In genomic region chr1:1351511-1352427, GRCh38 we compare ENCODE assay signal across 9 cellular contexts. TPM values are rescaled to one million over a fixed set of nuclear protein-coding genes. Genes with fewer than 3 reads are reported as not detected.
DNase-seq lines count a peak whose midpoint lies in the region; ATAC-seq, FAIRE-seq and TF ChIP-seq lines count a peak whose summit lies in the region.
"Had no signal": no experiment of that assay in that cellular context is flagged by ENCODE, and none has a peak within 500 bp of the region (broad histone marks: within the 10 kb centered on the region; RNA-seq: fewer than 3 reads in every experiment).

No MANE protein-coding gene starts in this region.

- 79% methylated on average over 19 of the region's 29 CpGs for WGBS in A549 (ENCODE audit: missing lambda C conversion rate)

- H3K27me3 Mint-ChIP-seq in HFFc6 (ENCODE audit: insufficient read depth): peaks cover 17% of the 10 kb centered on the region

- no peak for TF ChIP-seq RAD21 in A549 (conservative IDR thresholded peaks at IDR 0.05 in 1 of 2, IDR thresholded peaks at IDR 0.05 in 1 of 2)

- peak overlapping the region; percentile 69 for H3K4me3 Mint-ChIP-seq in HFFc6

- TF ChIP-seq POLR2A in A549 (IDR thresholded peaks at IDR 0.05; ENCODE audit: low read length): no peak

- TF ChIP-seq CTCF in A549 (IDR thresholded peaks at IDR 0.05) (no peak), HFFc6 (IDR thresholded peaks at IDR 0.05) (no peak), coronary artery (IDR thresholded peaks at IDR 0.05) (no peak)

- H3K27ac ChIP-seq in A549: peak overlapping the region in 1 of 2 experiments; percentile 48; a peak in 2 of 6 replicates
- H3K27ac ChIP-seq in coronary artery: peak overlapping the region in 1 of 2 donors; percentile 71
- H3K27ac ChIP-seq in muscle layer of colon (ENCODE audit: low read depth, low read length): peak overlapping the region; percentile 39

- peaks cover 0 to 6% of the 10 kb centered on the region in 2 donors for H3K27me3 ChIP-seq in muscle layer of colon (ENCODE audit: control insufficient read depth in 1 of 2, insufficient read depth in 2 of 2, low read length in 2 of 2)

- POLR2A ChIA-PET in A549 (lab: Yijun Ruan, JAX): no interaction called here

- ATAC-seq in A549: no peak

- H3K4me3 ChIP-seq in A549: no peak overlapping the region
- peak overlapping the region; percentile 30 for H3K4me3 ChIP-seq in coronary artery
- H3K4me3 ChIP-seq in muscle layer of colon (ENCODE audit: low read depth in 1 of 2, low read length in 2 of 2): no peak overlapping the region

- TF ChIP-seq EP300 in A549 (IDR thresholded peaks at IDR 0.05): no peak

- peaks cover 18% of the 10 kb centered on the region for H3K36me3 ChIP-seq in muscle layer of colon (ENCODE audit: insufficient read depth, low read length)

- H3K27ac Mint-ChIP-seq in HFFc6: peak overlapping the region; percentile 84

- FAIRE-seq in A549 (lab: Jason Lieb, UNC): no peak

- H3K9me3 ChIP-seq in A549: no peaks in the 10 kb centered on the region
- no peaks in the 10 kb centered on the region for H3K9me3 ChIP-seq in muscle layer of colon (ENCODE audit: low read length)

- H3K36me3 Mint-ChIP-seq in HFFc6 (ENCODE audit: low read depth): peaks cover 10% of the 10 kb centered on the region

- no peaks in the 10 kb centered on the region for H3K9me3 Mint-ChIP-seq in HFFc6

- H3K4me2 ChIP-seq in A549: peak overlapping the region; percentile 34; the same call in 2 of the 3 replicates

- CTCF ChIA-PET in A549 (lab: Yijun Ruan, JAX): interaction anchor here (0.5 to 3.8 kb wide), 5 partner anchors 8 to 78 kb away, joined by 3 to 35 read pairs (median 3); partner anchors contain the start of gene UBE2J2

- peaks cover 41% of the 10 kb centered on the region for H3K4me1 ChIP-seq in A549
- peaks cover 24% of the 10 kb centered on the region for H3K4me1 ChIP-seq in muscle layer of colon (ENCODE audit: insufficient read depth, low read length)

- H3K9ac ChIP-seq in muscle layer of colon (ENCODE audit: low read length): no peak overlapping the region

- DNase-seq in A549 (ENCODE audit: low read depth in 1 of 2, low spot score in 1 of 2) (no peak), HFFc6 (peak; percentile 53), coronary artery (ENCODE audit: low spot score) (no peak), NOMO-1 treated with DMSO at 0.1 percent for 48 hours (lab: John Stamatoyannopoulos, UW; ENCODE audit: unreplicated experiment) (no peak), NCI-H69 (lab: John Stamatoyannopoulos, UW) (no peak), A172 (ENCODE audit: low spot score) (no peak), NCI-H1436 (lab: John Stamatoyannopoulos, UW) (no peak)
- DNase-seq: T1000 had no signal

- peaks cover 23% of the 10 kb centered on the region for H3K4me1 Mint-ChIP-seq in HFFc6 (ENCODE audit: low read depth)

TF ChIP-seq in A549, 52 proteins besides CTCF, POLR2A, EP300 and RAD21:
- TF ChIP-seq BCL3 (IDR thresholded peaks at IDR 0.05) (no peak), HOXA7 (CRISPR knock-in tag; IDR thresholded peaks at IDR 0.05) (no peak), JUN (IDR thresholded peaks at IDR 0.05) (no peak), RCOR1 (IDR thresholded peaks at IDR 0.05; ENCODE audit: low read depth, low read length) (no peak), TP53 (CRISPR knock-in tag; IDR thresholded peaks at IDR 0.05) (no peak), E2F6 (IDR thresholded peaks at IDR 0.05; ENCODE audit: borderline replicate concordance, low read depth) (no peak), EHF (CRISPR knock-in tag; IDR thresholded peaks at IDR 0.05) (no peak), NR3C1 (IDR thresholded peaks at IDR 0.05) (no peak), USF2 (IDR thresholded peaks at IDR 0.05) (no peak), CBX8 (IDR thresholded peaks at IDR 0.05) (no peak), PHF8 (IDR thresholded peaks at IDR 0.05; ENCODE audit: borderline replicate concordance, low read depth) (no peak), FOSL2 (IDR thresholded peaks at IDR 0.05) (no peak), FOSL2 (CRISPR knock-in tag; IDR thresholded peaks at IDR 0.05) (no peak)

RNA-seq across cellular contexts. Expression of gene DVL1, which starts 2.6 kb away (rescaled TPM):
- polyA plus RNA-seq in A549 (2011; rRNA removed) (11.3 and 12.1 TPM in 2 replicates), A549 (2017; fragmentation: RNase III; extraction: RNeasy Plus Mini Kit Qiagen cat#74134 plus additional on column Dnase treatment) (42.7 to 48.3 TPM (median 43.9 TPM) in 3 replicates)
- polyA plus RNA-seq in A549 (2012; cell fraction: cytosol; rRNA removed): 32.0 and 46.1 TPM in 2 replicates
- 127 and 192 TPM in 2 replicates for polyA plus RNA-seq in A549 (2012; cell fraction: nucleus; rRNA removed)
- 7.5 and 13.2 TPM in 2 replicates for polyA minus RNA-seq in A549 (2011; rRNA and poly(A)+ RNA removed)
- 10 to 100 TPM; 73.8 to 96.6 (median 74.5) TPM for total RNA-seq in HFFc6 (2021; fragmentation: NEBNext Ultra II Directional; extraction: Animal tissue kit (Norgen Biotek cat#: 25700))
- total RNA-seq in A172 (2014; rRNA removed; shearing (Covaris generic)): 47.7 and 58.2 TPM in 2 replicates

RNA-seq across cellular contexts. Expression of gene MXRA8, which starts 6.6 kb away (rescaled TPM):
- polyA plus RNA-seq in A549 (2011; rRNA removed): 0.07 and 0.12 TPM in 2 replicates
- polyA plus RNA-seq in A549 (2012; cell fraction: cytosol; rRNA removed): 0.15 and 0.21 TPM in 2 replicates
- polyA plus RNA-seq in A549 (2012; cell fraction: nucleus; rRNA removed): 0.50 and 0.70 TPM in 2 replicates
- polyA plus RNA-seq in A549 (2017; fragmentation: RNase III; extraction: RNeasy Plus Mini Kit Qiagen cat#74134 plus additional on column Dnase treatment): 0.09 to 0.22 TPM (median 0.13 TPM) in 3 replicates
- 0.19 TPM in 1 of 2 replicates, not detected in the other for polyA minus RNA-seq in A549 (2011; rRNA and poly(A)+ RNA removed)
- total RNA-seq in HFFc6 (2021; fragmentation: NEBNext Ultra II Directional; extraction: Animal tissue kit (Norgen Biotek cat#: 25700)): 100 to 1,000 TPM; 438 to 570 (median 524) TPM
- 0.24 TPM in 1 of 2 replicates, not detected in the other for total RNA-seq in A172 (2014; rRNA removed; shearing (Covaris generic))

RNA-seq across cellular contexts. Expression of gene TAS1R3, which starts 20.7 kb away (rescaled TPM):
- 0.05 and 0.07 TPM in 2 replicates for polyA plus RNA-seq in A549 (2011; rRNA removed)
- polyA plus RNA-seq in A549 (2012; cell fraction: cytosol; rRNA removed): 0.07 and 0.18 TPM in 2 replicates
- 1.5 and 1.8 TPM in 2 replicates for polyA plus RNA-seq in A549 (2012; cell fraction: nucleus; rRNA removed)
- polyA plus RNA-seq in A549 (2017; fragmentation: RNase III; extraction: RNeasy Plus Mini Kit Qiagen cat#74134 plus additional on column Dnase treatment): 0.14 to 0.24 TPM (median 0.15 TPM) in 3 replicates
- 0.05 TPM in 1 of 2 replicates, not detected in the other for polyA minus RNA-seq in A549 (2011; rRNA and poly(A)+ RNA removed)
- under 1 TPM; 0.07 to 0.20 (median 0.13) TPM for total RNA-seq in HFFc6 (2021; fragmentation: NEBNext Ultra II Directional; extraction: Animal tissue kit (Norgen Biotek cat#: 25700))
- total RNA-seq in A172 (2014; rRNA removed; shearing (Covaris generic)): 0.22 and 0.33 TPM in 2 replicates

RNA-seq across cellular contexts. Expression of gene AURKAIP1, which starts 23.2 kb away (rescaled TPM):
- polyA plus RNA-seq in A549 (2011; rRNA removed) (49.8 and 62.0 TPM in 2 replicates), A549 (2017; fragmentation: RNase III; extraction: RNeasy Plus Mini Kit Qiagen cat#74134 plus additional on column Dnase treatment) (97.2 to 102 TPM (median 97.9 TPM) in 3 replicates)
- 155 and 157 TPM in 2 replicates for polyA plus RNA-seq in A549 (2012; cell fraction: cytosol; rRNA removed)
- 96.0 and 111 TPM in 2 replicates for polyA plus RNA-seq in A549 (2012; cell fraction: nucleus; rRNA removed)
- polyA minus RNA-seq in A549 (2011; rRNA and poly(A)+ RNA removed): 13.1 and 17.2 TPM in 2 replicates
- 100 to 1,000 TPM; 178 to 206 (median 196) TPM for total RNA-seq in HFFc6 (2021; fragmentation: NEBNext Ultra II Directional; extraction: Animal tissue kit (Norgen Biotek cat#: 25700))
- total RNA-seq in A172 (2014; rRNA removed; shearing (Covaris generic)): 120 and 123 TPM in 2 replicates

RNA-seq across cellular contexts. Expression of gene CPTP, which starts 27.2 kb away (rescaled TPM):
- 3.9 and 4.3 TPM in 2 replicates for polyA plus RNA-seq in A549 (2011; rRNA removed)
- 9.1 and 14.9 TPM in 2 replicates for polyA plus RNA-seq in A549 (2012; cell fraction: cytosol; rRNA removed)
- 10.2 and 16.9 TPM in 2 replicates for polyA plus RNA-seq in A549 (2012; cell fraction: nucleus; rRNA removed)
- polyA plus RNA-seq in A549 (2017; fragmentation: RNase III; extraction: RNeasy Plus Mini Kit Qiagen cat#74134 plus additional on column Dnase treatment): 10.2 to 11.9 TPM (median 10.7 TPM) in 3 replicates
- 3.6 and 3.8 TPM in 2 replicates for polyA minus RNA-seq in A549 (2011; rRNA and poly(A)+ RNA removed)
- 10 to 100 TPM; 24.6 to 31.5 (median 26.6) TPM for total RNA-seq in HFFc6 (2021; fragmentation: NEBNext Ultra II Directional; extraction: Animal tissue kit (Norgen Biotek cat#: 25700))
- 17.0 and 19.5 TPM in 2 replicates for total RNA-seq in A172 (2014; rRNA removed; shearing (Covaris generic))

Comparison
In these comparisons a context has a peak if more than half of its experiments do, and no peak if none do; other contexts are left out.
1. RNA of gene MXRA8, which starts 6.6 kb away (total RNA-seq): 438 to 570 TPM in HFFc6; 0.24 TPM in A172; every median in the first group is over 100 times any median in the second.